Comparison of ENCODE assay signal across 8 cellular contexts in genomic region chr1:23799570-23800395, GRCh38. TPM values are rescaled to one million over a fixed set of nuclear protein-coding genes. Genes with fewer than 3 reads are reported as not detected.
DNase-seq lines count a peak whose midpoint lies in the region; ATAC-seq and TF ChIP-seq lines count a peak whose summit lies in the region.

No MANE protein-coding gene starts in this region.

- peaks cover 86% of the 10 kb centered on the region for H3K36me3 Mint-ChIP-seq in dendritic cell treated with granulocyte-macrophage colony-stimulating factor and Interleukin-4, amounts not matched to agents 40 ng/mL and 50 ng/mL, for 4 days (ENCODE audit: low read depth)

- H3K36me3 ChIP-seq in lower lobe of right lung, result peaks cover 49% of the 10 kb centered on the region

- peak overlapping the region; percentile 94 for H3K4me3 ChIP-seq in lower lobe of right lung

- H3K4me3 Mint-ChIP-seq in dendritic cell treated with granulocyte-macrophage colony-stimulating factor and Interleukin-4, amounts not matched to agents 40 ng/mL and 50 ng/mL, for 4 days, result peak overlapping the region; percentile 87

- ATAC-seq in HG03097 (IDR thresholded peaks at IDR 0.05; ENCODE audit: low FRiP score, unreplicated experiment) (peak; percentile 4), lower lobe of right lung (peak; percentile 74 to 78)

- H3K27me3 ChIP-seq in lower lobe of right lung (ENCODE audit: low read depth), result no peaks in the 10 kb centered on the region

- intact Hi-C loops in dendritic cell treated with granulocyte-macrophage colony-stimulating factor and Interleukin-4, amounts not matched to agents 40 ng/mL and 50 ng/mL, for 4 days (cut with micrococcal nuclease), result loop anchor here (1.0 to 10.0 kb wide), 2 partner anchors 8 to 165 kb away; partner anchors contain the start of gene LYPLA2
- intact Hi-C loops in lower lobe of right lung (cut with DNase I), result no loop called here

- no peak for TF ChIP-seq CTCF in lower lobe of right lung (IDR thresholded peaks at IDR 0.05)

- DNase-seq in activated naive CD4-positive, alpha-beta T cell treated with Interleukin-2 at 50 U/mL for 16 hours, result peak; percentile 32
- no peak for DNase-seq in activated naive CD4-positive, alpha-beta T cell (lab: John Stamatoyannopoulos, UW)
- DNase-seq in SK-MEL-5 (ENCODE audit: low read depth, low spot score), result peak; percentile 75
- peak; percentile 91 for DNase-seq in lower lobe of right lung
- DNase-seq in cerebellar nuclear complex (lab: John Stamatoyannopoulos, UW), result no peak

- H3K27ac ChIP-seq in lower lobe of right lung (peak overlapping the region; percentile 99), temporal lobe (ENCODE audit: low read depth, low read length) (peak overlapping the region; percentile 63)

- no peaks in the 10 kb centered on the region for H3K9me3 ChIP-seq in lower lobe of right lung

- H3K9me3 Mint-ChIP-seq in dendritic cell treated with granulocyte-macrophage colony-stimulating factor and Interleukin-4, amounts not matched to agents 40 ng/mL and 50 ng/mL, for 4 days, result no peaks in the 10 kb centered on the region

- peaks cover 34% of the 10 kb centered on the region for H3K4me1 ChIP-seq in lower lobe of right lung

- peaks cover 57% of the 10 kb centered on the region for H3K4me1 Mint-ChIP-seq in dendritic cell treated with granulocyte-macrophage colony-stimulating factor and Interleukin-4, amounts not matched to agents 40 ng/mL and 50 ng/mL, for 4 days (ENCODE audit: low read depth)

- H3K27ac Mint-ChIP-seq in dendritic cell treated with granulocyte-macrophage colony-stimulating factor and Interleukin-4, amounts not matched to agents 40 ng/mL and 50 ng/mL, for 4 days, result peak overlapping the region; percentile 92

- in situ Hi-C loops in SK-MEL-5 (cut with HindIII; ENCODE audit: low pct_unique_long_range_greater_than_20kb, low sequenced_read_pairs), result no loop called here

- H3K27me3 Mint-ChIP-seq in dendritic cell treated with granulocyte-macrophage colony-stimulating factor and Interleukin-4, amounts not matched to agents 40 ng/mL and 50 ng/mL, for 4 days, result no peaks in the 10 kb centered on the region

RNA-seq across cellular contexts. Expression of gene GALE, which starts 0.8 kb away (rescaled TPM):
- 82.3 and 82.4 TPM in 2 replicates for total RNA-seq in SK-MEL-5 (2014; rRNA removed; shearing (Covaris generic))
- 76.4 and 85.8 TPM in 2 replicates for polyA plus RNA-seq in SK-MEL-5 (2015; cell fraction: cytosol; rRNA removed)
- polyA plus RNA-seq in SK-MEL-5 (2015; cell fraction: nucleus; rRNA removed), result 144 and 147 TPM in 2 replicates
- total RNA-seq in lower lobe of right lung (49.8 TPM), temporal lobe (15.5 TPM)

RNA-seq across cellular contexts. Expression of gene LYPLA2, which starts 8.8 kb away (rescaled TPM):
- total RNA-seq in SK-MEL-5 (2014; rRNA removed; shearing (Covaris generic)), result 78.5 and 84.9 TPM in 2 replicates
- 81.1 and 100 TPM in 2 replicates for polyA plus RNA-seq in SK-MEL-5 (2015; cell fraction: cytosol; rRNA removed)
- polyA plus RNA-seq in SK-MEL-5 (2015; cell fraction: nucleus; rRNA removed), result 104 and 117 TPM in 2 replicates
- total RNA-seq in lower lobe of right lung, result 44.2 TPM
- 28.5 TPM for total RNA-seq in temporal lobe

RNA-seq across cellular contexts. Expression of gene PITHD1, which starts 21.6 kb away (rescaled TPM):
- 36.1 and 36.5 TPM in 2 replicates for total RNA-seq in SK-MEL-5 (2014; rRNA removed; shearing (Covaris generic))
- 28.9 and 31.2 TPM in 2 replicates for polyA plus RNA-seq in SK-MEL-5 (2015; cell fraction: cytosol; rRNA removed)
- polyA plus RNA-seq in SK-MEL-5 (2015; cell fraction: nucleus; rRNA removed), result 23.6 and 33.4 TPM in 2 replicates
- total RNA-seq in lower lobe of right lung, result 46.6 TPM
- total RNA-seq in temporal lobe, result 55.6 TPM

RNA-seq across cellular contexts. Expression of gene HMGCL, which starts 25.4 kb away (rescaled TPM):
- 54.7 and 59.7 TPM in 2 replicates for total RNA-seq in SK-MEL-5 (2014; rRNA removed; shearing (Covaris generic))
- 36.5 and 36.9 TPM in 2 replicates for polyA plus RNA-seq in SK-MEL-5 (2015; cell fraction: cytosol; rRNA removed)
- 23.3 and 24.6 TPM in 2 replicates for polyA plus RNA-seq in SK-MEL-5 (2015; cell fraction: nucleus; rRNA removed)
- total RNA-seq in lower lobe of right lung (39.3 TPM), temporal lobe (8.4 TPM)

RNA-seq across cellular contexts. Expression of gene ELOA, which starts 56.5 kb away (rescaled TPM):
- 48.0 and 53.4 TPM in 2 replicates for total RNA-seq in SK-MEL-5 (2014; rRNA removed; shearing (Covaris generic))
- polyA plus RNA-seq in SK-MEL-5 (2015; cell fraction: cytosol; rRNA removed), result 44.7 and 57.7 TPM in 2 replicates
- polyA plus RNA-seq in SK-MEL-5 (2015; cell fraction: nucleus; rRNA removed), result 23.8 and 25.4 TPM in 2 replicates
- total RNA-seq in lower lobe of right lung (64.2 TPM), temporal lobe (20.7 TPM)

Comparison
In these comparisons a context has a peak if more than half of its experiments do, and no peak if none do; other contexts are left out.
1. DNase-seq: peak in activated naive CD4-positive, alpha-beta T cell treated with Interleukin-2 at 50 U/mL for 16 hours (single experiment), SK-MEL-5 (single experiment) and lower lobe of right lung (single experiment); none in activated naive CD4-positive, alpha-beta T cell (0 of 4) and cerebellar nuclear complex (0 of 2).